In genomic region chr14:71586131-71586893, GRCh38 we compare ENCODE assay signal across 9 cellular contexts.
A peak's percentile ranks its signal among the peaks of the same experiment; 100 is the strongest.
DNase-seq lines count a peak whose midpoint lies in the region; ATAC-seq and TF ChIP-seq lines count a peak whose summit lies in the region.
"Had no signal": no experiment of that assay in that cellular context is flagged by ENCODE, and none has a peak within 500 bp of the region (broad histone marks: within the 10 kb centered on the region; RNA-seq: fewer than 3 reads in every experiment).

No MANE protein-coding gene starts in this region.

- no peaks in the 10 kb centered on the region; the same call in 1 of the 2 replicates for H4K20me1 ChIP-seq in IMR-90 (ENCODE audit: insufficient read depth, low read length)

- H2AFZ ChIP-seq in IMR-90 (replicated peaks; ENCODE audit: low read length, poor library complexity): peak overlapping the region; percentile 84

- H3K56ac ChIP-seq in IMR-90 (ENCODE audit: extremely low read depth, insufficient read depth, low read length): 0 out of 2 replicates have a peak overlapping the region, but pooled peaks have one; percentile 39

- TF ChIP-seq CTCF in IMR-90 (conservative IDR thresholded peaks at IDR 0.05; ENCODE audit: low read depth, low read length): no peak
- TF ChIP-seq CTCF in astrocyte of the spinal cord (IDR thresholded peaks at IDR 0.05; ENCODE audit: low read depth, low read length): no peak
- no peak for TF ChIP-seq CTCF in thoracic aorta (IDR thresholded peaks at IDR 0.05)
- TF ChIP-seq CTCF in prostate gland (IDR thresholded peaks at IDR 0.05): no peak

- H3K9ac ChIP-seq in IMR-90 (ENCODE audit: low read depth, low read length): peak overlapping the region; percentile 60

- H2BK20ac ChIP-seq in IMR-90 (ENCODE audit: low read depth, low read length): peak overlapping the region; percentile 43; the same call in 1 of the 2 replicates

- peak overlapping the region; percentile 51; the same call in 1 of the 2 replicates for H2AK5ac ChIP-seq in IMR-90 (ENCODE audit: low read depth, low read length)

- peak overlapping the region; percentile 48 for H2BK120ac ChIP-seq in IMR-90 (ENCODE audit: low read depth, low read length)

- peak; percentile 59 for DNase-seq in IMR-90
- peak; percentile 69 for DNase-seq in astrocyte of the spinal cord (ENCODE audit: low read depth, low spot score)
- no peak for DNase-seq in left lobe of liver (ENCODE audit: low spot score)
- no peak for DNase-seq in thoracic aorta (ENCODE audit: low spot score)
- DNase-seq in NCI-H226: no peak
- DNase-seq in prostate gland (ENCODE audit: low spot score): no peak
- DNase-seq: activated T-cell treated with anti-CD3 and anti-CD28 coated beads, Interleukin-2, amount 50 U/mL, for 4 hours had no signal

- H3K9me1 ChIP-seq in IMR-90 (ENCODE audit: insufficient read depth, low read length): peaks cover 6% of the 10 kb centered on the region; the same call in 1 of the 2 replicates

- CTCF ChIA-PET in IMR-90 (lab: Yijun Ruan, JAX): interaction anchor here (0.6 to 0.7 kb wide), 2 partner anchors 28 kb away, joined by 3 read pairs; no protein-coding TSS in a partner anchor

- ATAC-seq in IMR-90 (ENCODE audit: low read depth): peak; percentile 49
- ATAC-seq in left lobe of liver: peak; percentile 80
- no peak for ATAC-seq in thoracic aorta (ENCODE audit: insufficient number of reproducible peaks, low FRiP score, low read depth)
- no peak for ATAC-seq in HG02870 (IDR thresholded peaks at IDR 0.05; ENCODE audit: unreplicated experiment)
- ATAC-seq: activated T-cell treated with anti-CD3 and anti-CD28 coated beads, Interleukin-2, amount 50 U/mL, for 4 hours had no signal

- peak overlapping the region; percentile 9; the same call in 1 of the 3 replicates for H2BK15ac ChIP-seq in IMR-90 (ENCODE audit: low read depth, low read length)

- TF ChIP-seq POLR2A in IMR-90 (IDR thresholded peaks at IDR 0.05; ENCODE audit: low read depth, low read length) (no peak), prostate gland (IDR thresholded peaks at IDR 0.05) (no peak)

- H3K4ac ChIP-seq in IMR-90 (ENCODE audit: low read depth, low read length): peak overlapping the region; percentile 65

- peaks cover 10% of the 10 kb centered on the region for H3K4me1 ChIP-seq in IMR-90 (ENCODE audit: control insufficient read depth, insufficient read depth, low read length)
- H3K4me1 ChIP-seq in thoracic aorta (ENCODE audit: control insufficient read depth in 1 of 2, low read depth in 2 of 2): peaks cover 23 to 29% of the 10 kb centered on the region in 2 donors
- H3K4me1 ChIP-seq in prostate gland (replicated peaks): no peaks in the 10 kb centered on the region

- peak overlapping the region; percentile 54 for H2BK5ac ChIP-seq in IMR-90 (ENCODE audit: low read depth, low read length, poor library complexity, severe bottlenecking)

- BruUV-seq in IMR-90 (replicated peaks; lab: Mats Ljungman, UMichigan): no TSS peak

- peaks cover 32 to 66% of the 10 kb centered on the region in 2 experiments for H3K79me1 ChIP-seq in IMR-90 (ENCODE audit: low read depth in 1 of 2, low read length in 2 of 2)

- H3K9me3 ChIP-seq in IMR-90 (ENCODE audit: control insufficient read depth, insufficient read depth, low read length): no peaks in the 10 kb centered on the region
- no peaks in the 10 kb centered on the region for H3K9me3 ChIP-seq in thoracic aorta
- H3K9me3 ChIP-seq in prostate gland: no peaks in the 10 kb centered on the region

- H3K27me3 ChIP-seq in IMR-90 (ENCODE audit: control insufficient read depth, insufficient read depth, low read length): no peaks in the 10 kb centered on the region
- no peaks in the 10 kb centered on the region for H3K27me3 ChIP-seq in thoracic aorta (replicated peaks; ENCODE audit: insufficient read depth)
- H3K27me3 ChIP-seq in prostate gland (replicated peaks; ENCODE audit: insufficient read depth): no peaks in the 10 kb centered on the region

- POLR2A ChIA-PET in IMR-90 (lab: Charles Lee; ENCODE audit: unreplicated experiment): interaction anchor here (0.8 kb wide), 1 partner anchor 9 kb away, joined by 4 read pairs; no protein-coding TSS in a partner anchor

- H3K4me2 ChIP-seq in IMR-90 (ENCODE audit: low read depth, low read length): peak overlapping the region; percentile 75

- no peaks in the 10 kb centered on the region for H3K36me3 ChIP-seq in IMR-90 (ENCODE audit: control insufficient read depth, insufficient read depth, low read length)
- H3K36me3 ChIP-seq in thoracic aorta: no peaks in the 10 kb centered on the region
- no peaks in the 10 kb centered on the region for H3K36me3 ChIP-seq in prostate gland

- peak overlapping the region; percentile 51 for H2AK9ac ChIP-seq in IMR-90 (replicated peaks; ENCODE audit: low read depth, low read length, poor library complexity)

- H4K5ac ChIP-seq in IMR-90 (ENCODE audit: low read depth, low read length): peak overlapping the region; percentile 0; the same call in 1 of the 2 replicates

- in situ Hi-C loops in IMR-90 (cut with MboI; ENCODE audit: low sequenced_read_pairs) (no loop called here), astrocyte of the spinal cord (cut with HindIII; ENCODE audit: low sequenced_read_pairs) (no loop called here)

- H4K8ac ChIP-seq in IMR-90 (ENCODE audit: low read depth in 2 of 2, low read length in 2 of 2): peak overlapping the region in 1 of 2 experiments; percentile 26; a peak in 1 of 4 replicates

- WGBS in IMR-90 (ENCODE audit: extremely low coverage in 2 of 2, insufficient read length in 1 of 2), 2 experiments: 3% methylated on average over 4 of the region's 14 CpGs; no CpG with 5 or more reads in 1 of the 2 experiments
- 7% methylated on average over 14 of the region's 14 CpGs for WGBS in prostate gland

- H4K91ac ChIP-seq in IMR-90 (ENCODE audit: insufficient read depth, low read depth, low read length): peak overlapping the region; percentile 19

- peak overlapping the region; percentile 66 for H3K23ac ChIP-seq in IMR-90 (ENCODE audit: low read depth, low read length)

- TF ChIP-seq RAD21 in IMR-90 (IDR thresholded peaks at IDR 0.05; ENCODE audit: low read length): no peak

- H3K4me3 ChIP-seq in IMR-90 (ENCODE audit: insufficient read depth, low read depth, low read length): peak overlapping the region; percentile 23
- H3K4me3 ChIP-seq in astrocyte of the spinal cord (ENCODE audit: low read depth, low read length): peak overlapping the region; percentile 35
- H3K4me3 ChIP-seq in thoracic aorta: peak overlapping the region; percentile 59
- no peak overlapping the region for H3K4me3 ChIP-seq in prostate gland
- H3K4me3 ChIP-seq: lung had no signal

- dilution Hi-C loops in IMR-90 (cut with HindIII; ENCODE audit: low sequenced_read_pairs, unreplicated experiment): no loop called here

- intact Hi-C loops in IMR-90 (cut with micrococcal nuclease): loop anchor here (2.0 to 10.0 kb wide), 2 partner anchors 266 to 452 kb away; partner anchors contain the start of gene SIPA1L1
- intact Hi-C loops in prostate gland (cut with DNase I): loop anchor here (10.0 kb wide), 1 partner anchor 262 kb away; the partner anchor contains the start of gene SIPA1L1

- peak overlapping the region; percentile 39; the same call in 1 of the 2 replicates for H3K18ac ChIP-seq in IMR-90 (ENCODE audit: low read depth, low read length)

- H3K27ac ChIP-seq in IMR-90 (ENCODE audit: insufficient read depth, low read length) (peak overlapping the region; percentile 66; the same call in 1 of the 2 replicates), thoracic aorta (peak overlapping the region in 1 of 2 donors; percentile 49), prostate gland (no peak overlapping the region)

- H3K14ac ChIP-seq in IMR-90 (replicated peaks; ENCODE audit: low read depth, low read length): peak overlapping the region; percentile 56

TF ChIP-seq in IMR-90, 13 proteins besides CTCF, POLR2A, EP300 and RAD21:
- TF ChIP-seq CEBPB (IDR thresholded peaks at IDR 0.05; ENCODE audit: low read depth, low read length) (peak; percentile 54; the same call in 1 of the 2 replicates), BHLHE40 (IDR thresholded peaks at IDR 0.05; ENCODE audit: low read depth, low read length) (0 out of 2 replicates have a peak, but pooled peaks have one; percentile 20), RFX5 (IDR thresholded peaks at IDR 0.05; ENCODE audit: low read depth, low read length) (no peak)

Comparison
In these comparisons a context has a peak if more than half of its experiments do, and no peak if none do; other contexts are left out.
1. ATAC-seq: peak in IMR-90 (single experiment) and left lobe of liver (single experiment); none in thoracic aorta (single experiment) and HG02870 (single experiment).
2. DNase-seq: peak in IMR-90 (single experiment) and astrocyte of the spinal cord (single experiment); none in left lobe of liver (single experiment), thoracic aorta (single experiment), NCI-H226 (single experiment) and prostate gland (single experiment).
3. H3K4me3 ChIP-seq: peak in IMR-90 (single experiment), astrocyte of the spinal cord (single experiment) and thoracic aorta (single experiment); none in prostate gland (0 of 2).